In the genomic region with DNA sequence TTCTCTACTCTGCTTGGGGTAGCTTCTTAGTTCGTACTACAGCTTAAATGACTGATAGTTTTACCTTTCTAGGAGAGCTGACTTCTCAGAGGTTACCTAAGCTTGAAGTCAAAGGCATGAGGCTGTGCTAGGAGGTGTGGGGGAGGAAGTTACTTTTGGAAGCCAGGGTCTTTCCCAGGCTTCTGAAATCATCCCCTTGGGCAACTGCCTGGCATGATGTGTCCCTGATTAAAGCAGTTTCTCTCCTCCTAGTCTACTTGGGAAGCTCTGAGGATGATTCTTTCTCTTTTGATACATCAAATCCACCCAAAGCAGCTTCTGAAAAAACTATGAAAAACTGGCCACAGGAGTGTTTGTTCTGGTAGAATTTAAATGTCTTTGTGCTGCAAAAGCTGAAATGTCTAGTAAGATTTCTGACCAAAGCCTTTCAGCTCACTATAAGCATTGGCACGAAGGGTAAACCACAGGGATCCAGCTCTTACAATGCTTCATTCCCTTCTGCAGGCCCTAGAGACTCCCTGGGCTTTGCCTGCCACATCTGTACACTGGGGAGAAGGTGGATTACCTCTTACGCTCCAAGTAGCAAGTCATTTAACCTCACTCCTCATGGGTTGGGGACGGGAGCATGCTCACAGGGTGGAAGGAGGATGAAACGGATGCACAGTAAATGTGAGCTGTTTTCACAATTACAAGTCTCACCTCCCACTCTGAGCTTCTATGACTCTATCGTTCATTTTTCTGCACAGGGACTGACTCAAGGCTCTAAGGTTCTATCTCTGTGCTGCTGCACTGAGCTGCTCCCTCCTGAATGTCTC, we compare ENCODE assay signal across 7 cellular contexts. TPM values are rescaled to one million over a fixed set of nuclear protein-coding genes. Genes with fewer than 3 reads are reported as not detected.
DNase-seq lines count a peak whose midpoint lies in the region; ATAC-seq and TF ChIP-seq lines count a peak whose summit lies in the region.

No MANE protein-coding gene starts in this region.

- H3K9ac ChIP-seq in Karpas-422 (ENCODE audit: low read length) = no peak overlapping the region

- H2AFZ ChIP-seq in Karpas-422 (ENCODE audit: low read length) = no peak overlapping the region

- no peak overlapping the region for H3K27ac ChIP-seq in Karpas-422 (ENCODE audit: low read length)

- H3K79me2 ChIP-seq in Karpas-422 (ENCODE audit: low read length) = peaks cover 8% of the 10 kb centered on the region; the same call in 1 of the 2 replicates

- H3K4me3 Mint-ChIP-seq in activated naive CD8-positive, alpha-beta T cell treated with anti-CD3 and anti-CD28 coated beads, Interleukin-2, amount 50 U/mL, for 24 hours = peak overlapping the region; percentile 49

- H3K4me3 ChIP-seq in Karpas-422 (ENCODE audit: low read length) = no peak overlapping the region

- no peaks in the 10 kb centered on the region for H3K9me2 ChIP-seq in Karpas-422 (replicated peaks; ENCODE audit: insufficient read depth, low read length)

- no peaks in the 10 kb centered on the region for H3K9me3 ChIP-seq in Karpas-422 (ENCODE audit: low read length)

- H3K4me2 ChIP-seq in Karpas-422 (ENCODE audit: low read depth, low read length, poor library complexity, severe bottlenecking) = no peak overlapping the region

- H3K9me3 Mint-ChIP-seq in activated naive CD8-positive, alpha-beta T cell treated with anti-CD3 and anti-CD28 coated beads, Interleukin-2, amount 50 U/mL, for 24 hours = no peaks in the 10 kb centered on the region

- peaks cover 76% of the 10 kb centered on the region for H3K4me1 Mint-ChIP-seq in activated naive CD8-positive, alpha-beta T cell treated with anti-CD3 and anti-CD28 coated beads, Interleukin-2, amount 50 U/mL, for 24 hours

- no peaks in the 10 kb centered on the region for H3K27me3 Mint-ChIP-seq in activated naive CD8-positive, alpha-beta T cell treated with anti-CD3 and anti-CD28 coated beads, Interleukin-2, amount 50 U/mL, for 24 hours

- no peak for TF ChIP-seq POLR2A in GM18505 (IDR thresholded peaks at IDR 0.05; ENCODE audit: borderline replicate concordance, extremely low read depth, insufficient read depth, insufficient read length)

- peak; percentile 40 for ATAC-seq in GM18505 (IDR thresholded peaks at IDR 0.05; ENCODE audit: unreplicated experiment)
- ATAC-seq in activated naive CD8-positive, alpha-beta T cell treated with anti-CD3 and anti-CD28 coated beads, Interleukin-2, amount 50 U/mL, for 24 hours = peak; percentile 81
- no peak for ATAC-seq in HG03135 (IDR thresholded peaks at IDR 0.05; ENCODE audit: unreplicated experiment)

- peak overlapping the region; percentile 82 for H3K27ac Mint-ChIP-seq in activated naive CD8-positive, alpha-beta T cell treated with anti-CD3 and anti-CD28 coated beads, Interleukin-2, amount 50 U/mL, for 24 hours

- H3K36me3 ChIP-seq in Karpas-422 (ENCODE audit: insufficient read depth, low read length) = no peaks in the 10 kb centered on the region

- peaks cover 3% of the 10 kb centered on the region for H3K36me3 Mint-ChIP-seq in activated naive CD8-positive, alpha-beta T cell treated with anti-CD3 and anti-CD28 coated beads, Interleukin-2, amount 50 U/mL, for 24 hours (ENCODE audit: low read depth)

- H4K20me1 ChIP-seq in Karpas-422 (ENCODE audit: insufficient read depth, low read depth, low read length) = peaks cover 40% of the 10 kb centered on the region; the same call in 1 of the 2 replicates

- DNase-seq in Karpas-422 (peak; percentile 19), NOMO-1 treated with dmso at 0.1 percent for 144 hours (lab: John Stamatoyannopoulos, UW; ENCODE audit: unreplicated experiment) (no peak), NCI-H1092 treated with DMSO at 0.1 percent for 48 hours (lab: John Stamatoyannopoulos, UW) (no peak)
- peak; percentile 62 for DNase-seq in activated naive CD8-positive, alpha-beta T cell treated with anti-CD3 and anti-CD28 coated beads, Interleukin-2, amount 50 U/mL, for 24 hours
- peak; percentile 66 to 73 for DNase-seq in stimulated activated CD4-positive, alpha-beta T cell treated with anti-CD3 and anti-CD28 coated beads, Interleukin-2, amount 100 ng/mL, for 24 hours

- H3K4me1 ChIP-seq in Karpas-422 (ENCODE audit: low read length) = peaks cover 4% of the 10 kb centered on the region; the same call in 1 of the 2 replicates

- no peaks in the 10 kb centered on the region for H3K27me3 ChIP-seq in Karpas-422 (ENCODE audit: low read length)

RNA-seq across cellular contexts. Expression of a gene that starts 59.6 kb away (rescaled TPM):
- total RNA-seq in Karpas-422 (2014; rRNA removed; shearing (Covaris generic); ENCODE audit: low replicate concordance) = 19.2 and 20.5 TPM in 2 replicates

Comparison
In these comparisons a context has a peak if more than half of its experiments do, and no peak if none do; other contexts are left out.
1. DNase-seq: peak in Karpas-422 (single experiment), activated naive CD8-positive, alpha-beta T cell treated with anti-CD3 and anti-CD28 coated beads, Interleukin-2, amount 50 U/mL, for 24 hours (single experiment) and stimulated activated CD4-positive, alpha-beta T cell treated with anti-CD3 and anti-CD28 coated beads, Interleukin-2, amount 100 ng/mL, for 24 hours (2 of 2); none in NOMO-1 treated with dmso at 0.1 percent for 144 hours (single experiment) and NCI-H1092 treated with DMSO at 0.1 percent for 48 hours (single experiment).